In genomic region chr3:25582242-25582641, GRCh38 we compare ENCODE assay signal across 11 cellular contexts.
DNase-seq lines count a peak whose midpoint lies in the region; ATAC-seq and TF ChIP-seq lines count a peak whose summit lies in the region.
"Had no signal": no experiment of that assay in that cellular context is flagged by ENCODE, and none has a peak within 500 bp of the region (broad histone marks: within the 10 kb centered on the region; RNA-seq: fewer than 3 reads in every experiment).

No MANE protein-coding gene starts in this region.

- H3K79me2 ChIP-seq in mammary epithelial cell (ENCODE audit: insufficient read depth, low read length) = no peaks in the 10 kb centered on the region

- H4K20me1 ChIP-seq in mammary epithelial cell (ENCODE audit: insufficient read depth, low read length) = no peaks in the 10 kb centered on the region

- H3K27ac ChIP-seq in mammary epithelial cell (ENCODE audit: insufficient read depth, low read depth, low read length) = no peak overlapping the region
- no peak overlapping the region for H3K27ac ChIP-seq in esophagus squamous epithelium
- H3K27ac ChIP-seq: left ventricle myocardium inferior had no signal

- H3K4me3 Mint-ChIP-seq in neural crest cell = peak overlapping the region; percentile 7
- H3K4me3 Mint-ChIP-seq: activated T-helper 1 cell treated with anti-CD3 and anti-CD28 coated beads, Interleukin-12 subunit alpha, Interleukin-12 subunit beta, Interleukin-2, Interleukin-4 antibody, amounts not matched to agents 30 ng/mL and 10 ng/mL and 1 ng/mL, durations not matched to agents 14 hours and 24 hours and 36 hours had no signal

- H3K36me3 Mint-ChIP-seq in neural crest cell (ENCODE audit: low read depth) = no peaks in the 10 kb centered on the region

- TF ChIP-seq POLR2A in esophagus squamous epithelium (IDR thresholded peaks at IDR 0.05) = no peak

- H3K9ac ChIP-seq in mammary epithelial cell (ENCODE audit: insufficient read depth, low read length) = no peak overlapping the region

- peaks cover 15% of the 10 kb centered on the region for H3K4me1 ChIP-seq in mammary epithelial cell (ENCODE audit: insufficient read depth, low read length)
- H3K4me1 ChIP-seq in esophagus squamous epithelium = no peaks in the 10 kb centered on the region

- H3K27ac Mint-ChIP-seq in neural crest cell (ENCODE audit: unreplicated experiment) = peak overlapping the region; percentile 95
- H3K27ac Mint-ChIP-seq: activated T-helper 1 cell treated with anti-CD3 and anti-CD28 coated beads, Interleukin-12 subunit alpha, Interleukin-12 subunit beta, Interleukin-2, Interleukin-4 antibody, amounts not matched to agents 30 ng/mL and 10 ng/mL and 1 ng/mL, durations not matched to agents 14 hours and 24 hours and 36 hours had no signal

- no peaks in the 10 kb centered on the region for H3K27me3 Mint-ChIP-seq in neural crest cell (ENCODE audit: low read depth)

- dilution Hi-C loops in mammary epithelial cell (cut with HindIII; ENCODE audit: low sequenced_read_pairs) = no loop called here

- in situ Hi-C loops in mammary epithelial cell (cut with MboI; ENCODE audit: low sequenced_read_pairs in 2 of 2) = loop anchor here (25.0 kb wide), 1 partner anchor 570 kb away; no protein-coding TSS in a partner anchor

- no peak overlapping the region for H2AFZ ChIP-seq in mammary epithelial cell (ENCODE audit: low read depth, low read length)

- no peaks in the 10 kb centered on the region for H3K36me3 ChIP-seq in mammary epithelial cell (ENCODE audit: insufficient read depth, low read length)
- H3K36me3 ChIP-seq in esophagus squamous epithelium = peaks cover 0 to 52% (median 0%) of the 10 kb centered on the region in 3 donors

- H3K9me3 Mint-ChIP-seq in neural crest cell = no peaks in the 10 kb centered on the region
- H3K9me3 Mint-ChIP-seq: activated T-helper 1 cell treated with anti-CD3 and anti-CD28 coated beads, Interleukin-12 subunit alpha, Interleukin-12 subunit beta, Interleukin-2, Interleukin-4 antibody, amounts not matched to agents 30 ng/mL and 10 ng/mL and 1 ng/mL, durations not matched to agents 14 hours and 24 hours and 36 hours had no signal

- BruUV-seq in mammary epithelial cell (replicated peaks; lab: Mats Ljungman, UMichigan) = no TSS peak

- TF ChIP-seq CTCF in mammary epithelial cell (conservative IDR thresholded peaks at IDR 0.05 in 1 of 2, IDR thresholded peaks at IDR 0.05 in 1 of 2; ENCODE audit: extremely low read depth in 1 of 2, insufficient read depth in 1 of 2, low read depth in 1 of 2, low read length in 2 of 2) (no peak), neural crest cell (conservative IDR thresholded peaks at IDR 0.05) (no peak), esophagus squamous epithelium (IDR thresholded peaks at IDR 0.05) (no peak)

- CTCF ChIA-PET in mammary epithelial cell (lab: Charles Lee; ENCODE audit: low non-redundant PET) = no interaction called here

- H3K27me3 ChIP-seq in mammary epithelial cell (ENCODE audit: insufficient read depth, low read length) (no peaks in the 10 kb centered on the region), esophagus squamous epithelium (no peaks in the 10 kb centered on the region)

- ATAC-seq in GM19463 (IDR thresholded peaks at IDR 0.05; ENCODE audit: unreplicated experiment) (no peak), GM21723 (IDR thresholded peaks at IDR 0.05; ENCODE audit: unreplicated experiment) (no peak)

- 36% methylated on average over 2 of the region's 2 CpGs for WGBS in mammary epithelial cell (ENCODE audit: low coverage, missing lambda C conversion rate)
- 64 to 83% methylated on average over 2 of the region's 2 CpGs for WGBS in esophagus squamous epithelium, 2 donors

- H3K4me3 ChIP-seq in mammary epithelial cell (replicated peaks in 1 of 3; ENCODE audit: insufficient read depth in 1 of 3, low read depth in 2 of 3, low read length in 3 of 3) (no peak overlapping the region), esophagus squamous epithelium (no peak overlapping the region)
- H3K4me3 ChIP-seq: left ventricle myocardium inferior had no signal

- peak; percentile 87 for DNase-seq in GM04504 (ENCODE audit: low read depth)
- DNase-seq in NCI-H226 = peak; percentile 77
- peak; percentile 89 for DNase-seq in mammary epithelial cell
- peak; percentile 26 for DNase-seq in neural crest cell (ENCODE audit: low read depth, low spot score)
- no peak for DNase-seq in effector CD4-positive, alpha-beta T cell
- no peak for DNase-seq in esophagus squamous epithelium (lab: John Stamatoyannopoulos, UW)
- DNase-seq: left ventricle myocardium inferior, NCI-H2107 had no signal

- intact Hi-C loops in mammary epithelial cell (cut with micrococcal nuclease) = no loop called here
- intact Hi-C loops in esophagus squamous epithelium (cut with DNase I) = no loop called here

- H3K9me3 ChIP-seq in mammary epithelial cell (replicated peaks; ENCODE audit: insufficient read depth, low read length) (no peaks in the 10 kb centered on the region), esophagus squamous epithelium (no peaks in the 10 kb centered on the region)

- H3K4me1 Mint-ChIP-seq in neural crest cell = peaks cover 39% of the 10 kb centered on the region

- no peak overlapping the region for H3K4me2 ChIP-seq in mammary epithelial cell (ENCODE audit: insufficient read depth, low read depth, low read length)

Comparison
In these comparisons a context has a peak if more than half of its experiments do, and no peak if none do; other contexts are left out.
1. DNase-seq: peak in GM04504 (single experiment), NCI-H226 (single experiment), mammary epithelial cell (single experiment) and neural crest cell (single experiment); none in effector CD4-positive, alpha-beta T cell (single experiment) and esophagus squamous epithelium (single experiment).